ENCODE assay signal across 12 cellular contexts in the genomic region with DNA sequence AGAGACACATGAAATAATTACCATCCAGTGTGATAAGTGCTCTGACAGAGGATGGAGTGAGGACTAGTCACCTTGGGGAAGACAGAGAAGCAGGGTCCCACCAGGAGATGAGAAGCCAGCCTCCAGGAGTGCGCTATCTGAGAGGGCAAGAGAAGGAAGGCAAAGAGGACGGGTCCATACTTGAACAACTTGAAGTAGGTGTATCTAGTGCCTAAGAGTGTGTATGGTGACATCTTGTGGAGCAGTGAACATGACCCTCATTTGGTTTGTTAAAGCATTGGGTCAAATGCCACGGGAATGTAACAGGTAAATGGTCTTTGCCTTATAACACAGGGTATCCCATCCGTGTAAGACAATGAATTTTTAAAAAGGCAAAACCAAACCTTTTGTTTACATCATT. TPM values are rescaled to one million over a fixed set of nuclear protein-coding genes. Genes with fewer than 3 reads are reported as not detected.
DNase-seq lines count a peak whose midpoint lies in the region; ATAC-seq, FAIRE-seq and TF ChIP-seq lines count a peak whose summit lies in the region.
"Had no signal": no experiment of that assay in that cellular context is flagged by ENCODE, and none has a peak within 500 bp of the region (broad histone marks: within the 10 kb centered on the region; RNA-seq: fewer than 3 reads in every experiment).

No MANE protein-coding gene starts in this region.

- H3K9ac ChIP-seq in DND-41 (ENCODE audit: low read depth, low read length) = no peak overlapping the region
- H3K9ac ChIP-seq in mesendoderm (ENCODE audit: low read length) = no peak overlapping the region

- peaks cover 34% of the 10 kb centered on the region for H4K20me1 ChIP-seq in DND-41 (ENCODE audit: insufficient read depth, low read length)

- no peaks in the 10 kb centered on the region for H3K9me3 Mint-ChIP-seq in activated CD4-positive, alpha-beta memory T cell treated with anti-CD3 and anti-CD28 coated beads for 36 hours
- H3K9me3 Mint-ChIP-seq: CD14-positive monocyte had no signal

- POLR2A ChIA-PET in activated CD4-positive, alpha-beta memory T cell treated with anti-CD3 and anti-CD28 coated beads for 36 hours (lab: Charles Lee) = interaction anchor here (0.9 to 10.6 kb wide), 10 partner anchors 9 to 146 kb away, joined by 3 to 127 read pairs (median 21); no protein-coding TSS in a partner anchor
- POLR2A ChIA-PET in RWPE1 (lab: Yijun Ruan, JAX; ENCODE audit: low non-redundant PET) = no interaction called here

- no peak overlapping the region for H4K5ac ChIP-seq in mesendoderm (ENCODE audit: low read length)

- peaks cover 91% of the 10 kb centered on the region for H3K36me3 Mint-ChIP-seq in activated CD4-positive, alpha-beta memory T cell treated with anti-CD3 and anti-CD28 coated beads for 36 hours

- no peaks in the 10 kb centered on the region for H3K79me1 ChIP-seq in mesendoderm (ENCODE audit: low read length)

- no peak overlapping the region for H3K56ac ChIP-seq in mesendoderm (ENCODE audit: low read length)

- peak; percentile 68 for FAIRE-seq in GM18507 (lab: Jason Lieb, UNC)
- FAIRE-seq: frontal cortex, islet of Langerhans had no signal

- no peak overlapping the region for H3K4ac ChIP-seq in mesendoderm (ENCODE audit: low read depth, low read length)

- no peak overlapping the region for H2AK5ac ChIP-seq in mesendoderm (ENCODE audit: low read length)

- no peak overlapping the region for H2BK120ac ChIP-seq in mesendoderm (ENCODE audit: low read depth, low read length)

- no peak overlapping the region for H3K27ac ChIP-seq in DND-41 (ENCODE audit: low read length)
- no peak overlapping the region for H3K27ac ChIP-seq in mesendoderm (ENCODE audit: low read depth, low read length)
- no peak overlapping the region for H3K27ac ChIP-seq in RWPE1
- H3K27ac ChIP-seq in dorsolateral prefrontal cortex = no peak overlapping the region

- H3K36me3 ChIP-seq in DND-41 (ENCODE audit: insufficient read depth, low read length) (peaks cover 65% of the 10 kb centered on the region), mesendoderm (ENCODE audit: control insufficient read depth, insufficient read depth, low read length) (no peaks in the 10 kb centered on the region)

- H3K4me3 ChIP-seq in DND-41 (ENCODE audit: low read depth in 1 of 2, low read length in 2 of 2) = no peak overlapping the region
- H3K4me3 ChIP-seq in mesendoderm (ENCODE audit: low read length) = no peak overlapping the region
- no peak overlapping the region for H3K4me3 ChIP-seq in dorsolateral prefrontal cortex

- H2BK15ac ChIP-seq in mesendoderm (replicated peaks; ENCODE audit: low read depth) = no peak overlapping the region

- TF ChIP-seq CTCF in DND-41 (IDR thresholded peaks at IDR 0.05; ENCODE audit: borderline replicate concordance, extremely low read depth, low read length, poor library complexity, severe bottlenecking) = no peak
- TF ChIP-seq CTCF in RWPE1 (conservative IDR thresholded peaks at IDR 0.05; ENCODE audit: low read depth) = no peak
- TF ChIP-seq CTCF in dorsolateral prefrontal cortex (IDR thresholded peaks at IDR 0.05 in 54 of 56, conservative IDR thresholded peaks at IDR 0.05 in 2 of 56; ENCODE audit: low read depth in 1 of 56, partially characterized antibody in 56 of 56) = no peak

- peaks cover 58% of the 10 kb centered on the region for H3K4me1 Mint-ChIP-seq in activated CD4-positive, alpha-beta memory T cell treated with anti-CD3 and anti-CD28 coated beads for 36 hours (ENCODE audit: low read depth)

- H3K4me3 Mint-ChIP-seq in activated CD4-positive, alpha-beta memory T cell treated with anti-CD3 and anti-CD28 coated beads for 36 hours = peak overlapping the region; percentile 80
- H3K4me3 Mint-ChIP-seq: CD14-positive monocyte had no signal

- WGBS in mesendoderm (ENCODE audit: extremely low coverage, insufficient coverage, low lambda C conversion rate) = no CpG with 5 or more reads among the region's 4 CpGs

- ATAC-seq in DND-41 (ENCODE audit: insufficient read depth, low read depth) (no peak), sciatic nerve (no peak), HG02571 (IDR thresholded peaks at IDR 0.05; ENCODE audit: unreplicated experiment) (no peak)

- DNase-seq in DND-41 (no peak), GM18507 (ENCODE audit: extremely low spot score, insufficient read length, low read depth) (no peak), mesendoderm (peak; percentile 12), RWPE1 (ENCODE audit: low spot score) (no peak), sciatic nerve (ENCODE audit: low spot score) (no peak), dorsolateral prefrontal cortex (no peak)
- DNase-seq in activated CD4-positive, alpha-beta memory T cell treated with anti-CD3 and anti-CD28 coated beads for 36 hours = no peak
- DNase-seq: NCI-H2029 treated with DMSO at 0.1 percent for 48 hours had no signal

- H3K4me1 ChIP-seq in DND-41 (ENCODE audit: insufficient read depth, low read length) (peaks cover 86% of the 10 kb centered on the region), mesendoderm (ENCODE audit: control insufficient read depth, low read depth, low read length) (no peaks in the 10 kb centered on the region)

- H3K18ac ChIP-seq in mesendoderm (ENCODE audit: low read length) = no peak overlapping the region

- CTCF ChIA-PET in activated CD4-positive, alpha-beta memory T cell treated with anti-CD3 and anti-CD28 coated beads for 36 hours (lab: Charles Lee) = interaction anchor here (0.9 to 1.6 kb wide), 3 partner anchors 80 to 145 kb away, joined by 3 to 10 read pairs (median 5); no protein-coding TSS in a partner anchor
- CTCF ChIA-PET in RWPE1 (lab: Yijun Ruan, JAX) = no interaction called here

- no peak overlapping the region for H2BK5ac ChIP-seq in mesendoderm (ENCODE audit: low read length)

- H3K27ac Mint-ChIP-seq in activated CD4-positive, alpha-beta memory T cell treated with anti-CD3 and anti-CD28 coated beads for 36 hours = peak overlapping the region; percentile 94

- intact Hi-C loops in activated CD4-positive, alpha-beta memory T cell treated with anti-CD3 and anti-CD28 coated beads for 36 hours (cut with micrococcal nuclease) = loop anchor here (1.0 kb wide), 1 partner anchor 146 kb away; no protein-coding TSS in a partner anchor
- intact Hi-C loops in sciatic nerve (cut with DNase I) (loop anchor here (5.0 kb wide), 1 partner anchor 1225 kb away; no protein-coding TSS in a partner anchor), dorsolateral prefrontal cortex (cut with DNase I) (no loop called here)

- H2AFZ ChIP-seq in DND-41 (ENCODE audit: low read depth, low read length) = no peak overlapping the region

- peaks cover 99% of the 10 kb centered on the region for H3K79me2 ChIP-seq in DND-41 (ENCODE audit: insufficient read depth, low read length)
- H3K79me2 ChIP-seq in mesendoderm (ENCODE audit: control insufficient read depth, insufficient read depth, low read length) = no peaks in the 10 kb centered on the region

- no peaks in the 10 kb centered on the region for H3K27me3 Mint-ChIP-seq in activated CD4-positive, alpha-beta memory T cell treated with anti-CD3 and anti-CD28 coated beads for 36 hours

- H3K9me3 ChIP-seq in DND-41 (ENCODE audit: insufficient read depth, low read length, severe bottlenecking) = no peaks in the 10 kb centered on the region

- no peak overlapping the region for H4K8ac ChIP-seq in mesendoderm (ENCODE audit: low read depth, low read length)

- no peaks in the 10 kb centered on the region for H3K27me3 ChIP-seq in DND-41 (ENCODE audit: insufficient read depth, low read length, poor library complexity)
- H3K27me3 ChIP-seq in mesendoderm (ENCODE audit: insufficient read depth, low read length, poor library complexity) = no peaks in the 10 kb centered on the region
- H3K27me3 ChIP-seq in dorsolateral prefrontal cortex = no peaks in the 10 kb centered on the region

- H3K4me2 ChIP-seq in DND-41 (ENCODE audit: insufficient read depth, low read length) = peak overlapping the region; percentile 9; the same call in 1 of the 2 replicates
- no peak overlapping the region for H3K4me2 ChIP-seq in mesendoderm (ENCODE audit: low read length)

- no peak overlapping the region for H3K23ac ChIP-seq in mesendoderm (ENCODE audit: low read length)

RNA-seq across cellular contexts. Expression of gene MRPL39, which starts 39.8 kb away (rescaled TPM):
- 10 to 100 TPM; 71.7 to 73.6 TPM for total RNA-seq in activated CD4-positive, alpha-beta memory T cell treated with anti-CD3 and anti-CD28 coated beads for 36 hours
- polyA plus RNA-seq in mesendoderm (2013, experiment 1 of 2) = 64.6 TPM
- 62.7 TPM for polyA plus RNA-seq in mesendoderm (2013, experiment 2 of 2)
- total RNA-seq in sciatic nerve (18.1 TPM), dorsolateral prefrontal cortex (10 to 100 TPM; 18.7 to 35.9 (median 26.3) TPM)

Comparison
In these comparisons a context has a peak if more than half of its experiments do, and no peak if none do; other contexts are left out.
1. intact Hi-C loops: an anchor here in activated CD4-positive, alpha-beta memory T cell treated with anti-CD3 and anti-CD28 coated beads for 36 hours (1.0 kb wide) and sciatic nerve (5.0 kb wide); none called in dorsolateral prefrontal cortex.